Comparison of ENCODE assay signal across 1 cellular context in the genomic region with DNA sequence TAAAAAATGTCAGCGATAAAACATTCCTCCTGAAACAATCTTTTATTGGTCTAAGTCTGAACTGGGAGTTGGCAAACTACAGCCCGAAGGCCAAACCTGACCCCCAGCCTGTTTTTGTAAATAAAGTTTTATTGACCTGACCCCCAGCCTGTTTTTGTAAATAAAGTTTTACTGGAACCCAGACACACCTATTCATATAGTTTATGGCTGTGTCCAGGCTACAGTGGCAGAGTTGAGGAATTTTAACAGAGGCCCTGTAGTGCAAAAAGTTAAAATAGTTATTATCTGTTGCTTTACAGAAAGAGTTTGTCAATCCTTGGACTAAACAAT.
TF ChIP-seq lines count a peak whose summit lies in the region.

No MANE protein-coding gene starts in this region.

TF ChIP-seq in GM23338, 12 proteins besides CTCF, POLR2A, EP300 and RAD21 (continued from another document):
- TF ChIP-seq REST (IDR thresholded peaks at IDR 0.05; ENCODE audit: unreplicated experiment): no peak
- TF ChIP-seq ZNF114 (CRISPR knock-in tag; IDR thresholded peaks at IDR 0.05): no peak
- TF ChIP-seq NANOG (IDR thresholded peaks at IDR 0.05; ENCODE audit: borderline replicate concordance): no peak
- no peak for TF ChIP-seq EZH2 (IDR thresholded peaks at IDR 0.05; ENCODE audit: low read depth, unreplicated experiment)
- TF ChIP-seq POLR2AphosphoS5 (IDR thresholded peaks at IDR 0.05; ENCODE audit: low read depth): no peak
- no peak for TF ChIP-seq ZNF331 (CRISPR knock-in tag; IDR thresholded peaks at IDR 0.05; ENCODE audit: low read depth)
- no peak for TF ChIP-seq ETS1 (IDR thresholded peaks at IDR 0.05)
- TF ChIP-seq STAT1 (IDR thresholded peaks at IDR 0.05; ENCODE audit: unreplicated experiment): no peak
- TF ChIP-seq, protein P1, sequence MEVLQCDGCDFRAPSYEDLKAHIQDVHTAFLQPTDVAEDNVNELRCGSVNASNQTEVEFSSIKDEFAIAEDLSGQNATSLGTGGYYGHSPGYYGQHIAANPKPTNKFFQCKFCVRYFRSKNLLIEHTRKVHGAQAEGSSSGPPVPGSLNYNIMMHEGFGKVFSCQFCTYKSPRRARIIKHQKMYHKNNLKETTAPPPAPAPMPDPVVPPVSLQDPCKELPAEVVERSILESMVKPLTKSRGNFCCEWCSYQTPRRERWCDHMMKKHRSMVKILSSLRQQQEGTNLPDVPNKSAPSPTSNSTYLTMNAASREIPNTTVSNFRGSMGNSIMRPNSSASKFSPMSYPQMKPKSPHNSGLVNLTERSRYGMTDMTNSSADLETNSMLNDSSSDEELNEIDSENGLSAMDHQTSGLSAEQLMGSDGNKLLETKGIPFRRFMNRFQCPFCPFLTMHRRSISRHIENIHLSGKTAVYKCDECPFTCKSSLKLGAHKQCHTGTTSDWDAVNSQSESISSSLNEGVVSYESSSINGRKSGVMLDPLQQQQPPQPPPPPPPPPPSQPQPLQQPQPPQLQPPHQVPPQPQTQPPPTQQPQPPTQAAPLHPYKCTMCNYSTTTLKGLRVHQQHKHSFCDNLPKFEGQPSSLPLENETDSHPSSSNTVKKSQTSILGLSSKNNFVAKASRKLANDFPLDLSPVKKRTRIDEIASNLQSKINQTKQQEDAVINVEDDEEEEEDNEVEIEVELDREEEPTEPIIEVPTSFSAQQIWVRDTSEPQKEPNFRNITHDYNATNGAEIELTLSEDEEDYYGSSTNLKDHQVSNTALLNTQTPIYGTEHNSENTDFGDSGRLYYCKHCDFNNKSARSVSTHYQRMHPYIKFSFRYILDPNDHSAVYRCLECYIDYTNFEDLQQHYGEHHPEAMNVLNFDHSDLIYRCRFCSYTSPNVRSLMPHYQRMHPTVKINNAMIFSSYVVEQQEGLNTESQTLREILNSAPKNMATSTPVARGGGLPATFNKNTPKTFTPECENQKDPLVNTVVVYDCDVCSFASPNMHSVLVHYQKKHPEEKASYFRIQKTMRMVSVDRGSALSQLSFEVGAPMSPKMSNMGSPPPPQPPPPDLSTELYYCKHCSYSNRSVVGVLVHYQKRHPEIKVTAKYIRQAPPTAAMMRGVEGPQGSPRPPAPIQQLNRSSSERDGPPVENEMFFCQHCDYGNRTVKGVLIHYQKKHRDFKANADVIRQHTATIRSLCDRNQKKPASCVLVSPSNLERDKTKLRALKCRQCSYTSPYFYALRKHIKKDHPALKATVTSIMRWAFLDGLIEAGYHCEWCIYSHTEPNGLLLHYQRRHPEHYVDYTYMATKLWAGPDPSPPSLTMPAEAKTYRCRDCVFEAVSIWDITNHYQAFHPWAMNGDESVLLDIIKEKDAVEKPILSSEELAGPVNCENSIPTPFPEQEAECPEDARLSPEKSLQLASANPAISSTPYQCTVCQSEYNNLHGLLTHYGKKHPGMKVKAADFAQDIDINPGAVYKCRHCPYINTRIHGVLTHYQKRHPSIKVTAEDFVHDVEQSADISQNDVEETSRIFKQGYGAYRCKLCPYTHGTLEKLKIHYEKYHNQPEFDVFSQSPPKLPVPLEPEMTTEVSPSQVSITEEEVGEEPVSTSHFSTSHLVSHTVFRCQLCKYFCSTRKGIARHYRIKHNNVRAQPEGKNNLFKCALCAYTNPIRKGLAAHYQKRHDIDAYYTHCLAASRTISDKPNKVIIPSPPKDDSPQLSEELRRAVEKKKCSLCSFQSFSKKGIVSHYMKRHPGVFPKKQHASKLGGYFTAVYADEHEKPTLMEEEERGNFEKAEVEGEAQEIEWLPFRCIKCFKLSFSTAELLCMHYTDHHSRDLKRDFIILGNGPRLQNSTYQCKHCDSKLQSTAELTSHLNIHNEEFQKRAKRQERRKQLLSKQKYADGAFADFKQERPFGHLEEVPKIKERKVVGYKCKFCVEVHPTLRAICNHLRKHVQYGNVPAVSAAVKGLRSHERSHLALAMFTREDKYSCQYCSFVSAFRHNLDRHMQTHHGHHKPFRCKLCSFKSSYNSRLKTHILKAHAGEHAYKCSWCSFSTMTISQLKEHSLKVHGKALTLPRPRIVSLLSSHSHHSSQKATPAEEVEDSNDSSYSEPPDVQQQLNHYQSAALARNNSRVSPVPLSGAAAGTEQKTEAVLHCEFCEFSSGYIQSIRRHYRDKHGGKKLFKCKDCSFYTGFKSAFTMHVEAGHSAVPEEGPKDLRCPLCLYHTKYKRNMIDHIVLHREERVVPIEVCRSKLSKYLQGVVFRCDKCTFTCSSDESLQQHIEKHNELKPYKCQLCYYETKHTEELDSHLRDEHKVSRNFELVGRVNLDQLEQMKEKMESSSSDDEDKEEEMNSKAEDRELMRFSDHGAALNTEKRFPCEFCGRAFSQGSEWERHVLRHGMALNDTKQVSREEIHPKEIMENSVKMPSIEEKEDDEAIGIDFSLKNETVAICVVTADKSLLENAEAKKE (CRISPR knock-in tag; IDR thresholded peaks at IDR 0.05): no peak
- no peak for TF ChIP-seq JUNB (IDR thresholded peaks at IDR 0.05; ENCODE audit: unreplicated experiment)
- TF ChIP-seq EZH2phosphoT487 (IDR thresholded peaks at IDR 0.05; ENCODE audit: unreplicated experiment): no peak
